14 cellular contexts compared by ENCODE assay signal in the genomic region with DNA sequence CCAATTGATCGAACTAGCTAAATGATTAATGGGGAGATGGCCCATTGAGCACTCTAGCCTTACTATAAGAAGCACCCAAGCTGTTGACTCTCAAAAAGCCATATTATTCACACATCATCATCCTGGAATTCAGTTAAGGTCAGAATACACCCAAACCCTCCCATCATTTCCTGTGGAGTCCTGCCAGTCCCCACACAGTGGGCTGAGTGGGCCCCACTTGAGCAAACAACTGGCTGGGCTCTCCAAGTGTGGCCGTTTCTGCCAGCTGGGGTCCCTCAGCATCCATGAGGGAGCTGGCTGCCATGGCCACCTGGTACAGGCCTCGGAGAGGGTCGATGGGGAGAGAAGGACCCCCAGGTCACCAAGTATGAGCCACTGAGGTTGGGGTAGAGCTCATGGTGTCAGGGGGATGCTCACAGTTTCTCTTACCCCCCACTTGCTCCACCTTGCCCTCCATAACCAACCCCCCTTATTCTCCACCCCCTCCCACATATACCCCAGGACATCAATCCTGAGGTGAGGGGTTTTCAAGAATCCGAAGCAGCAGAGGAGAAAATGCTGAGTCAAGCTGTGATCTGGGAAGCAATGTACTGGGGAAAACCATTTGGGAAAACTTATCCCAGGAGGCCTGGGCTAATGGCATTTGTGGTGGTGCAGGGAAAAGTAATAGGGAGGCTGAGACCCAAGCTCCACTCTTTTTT.
A peak's percentile ranks its signal among the peaks of the same experiment; 100 is the strongest.
DNase-seq lines count a peak whose midpoint lies in the region; ATAC-seq and TF ChIP-seq lines count a peak whose summit lies in the region.
"Had no signal": no experiment of that assay in that cellular context is flagged by ENCODE, and none has a peak within 500 bp of the region (broad histone marks: within the 10 kb centered on the region; RNA-seq: fewer than 3 reads in every experiment).

No MANE protein-coding gene starts in this region.

- intact Hi-C loops in A673 (cut with micrococcal nuclease; ENCODE audit: unreplicated experiment) = no loop called here
- intact Hi-C loops in gastrocnemius medialis (cut with DNase I; ENCODE audit: low total_unique reads) = no loop called here

- ATAC-seq in gastrocnemius medialis = no peak
- ATAC-seq: psoas muscle had no signal

- BruUV-seq in A673 (replicated peaks; lab: Mats Ljungman, UMichigan) = no TSS peak

- in situ Hi-C loops in brain microvascular endothelial cell (cut with HindIII; ENCODE audit: low pct_ligation_motif_present, low sequenced_read_pairs) = no loop called here
- in situ Hi-C loops in gastrocnemius medialis (cut with MboI; ENCODE audit: low sequenced_read_pairs in 4 of 4) = no loop called here

- POLR2A ChIA-PET in A673 (lab: Charles Lee; ENCODE audit: low non-redundant PET) = interaction anchor here (0.6 kb wide), 1 partner anchor 994 kb away, joined by 3 read pairs; no protein-coding TSS in a partner anchor

- H3K4me3 ChIP-seq in A673 (ENCODE audit: low read depth, low read length, poor library complexity, severe bottlenecking) (no peak overlapping the region), brain microvascular endothelial cell (ENCODE audit: low read depth, low read length) (no peak overlapping the region), gastrocnemius medialis (no peak overlapping the region)
- H3K4me3 ChIP-seq: psoas muscle, testis had no signal

- TF ChIP-seq CTCF in A673 (conservative IDR thresholded peaks at IDR 0.05; ENCODE audit: low read depth, low read length) (no peak), brain microvascular endothelial cell (IDR thresholded peaks at IDR 0.05; ENCODE audit: low read depth, low read length, missing control alignments) (no peak), gastrocnemius medialis (IDR thresholded peaks at IDR 0.05 in 4 of 5, conservative IDR thresholded peaks at IDR 0.05 in 1 of 5) (no peak)

- H3K36me3 ChIP-seq in A673 (ENCODE audit: insufficient read depth, low read length, poor library complexity, severe bottlenecking) (no peaks in the 10 kb centered on the region), brain microvascular endothelial cell (replicated peaks) (no peaks in the 10 kb centered on the region), gastrocnemius medialis (no peaks in the 10 kb centered on the region)
- H3K36me3 ChIP-seq: BE2C had no signal

- DNase-seq in A673 (ENCODE audit: low spot score) (peak; percentile 41), HK-2 (ENCODE audit: unreplicated experiment) (peak; percentile 45), brain microvascular endothelial cell (peak; percentile 65), kidney tubule cell (ENCODE audit: low spot score) (peak; percentile 81), NCI-H510A (lab: John Stamatoyannopoulos, UW) (no peak), epidermal melanocyte (ENCODE audit: insufficient read length, low spot score) (no peak), NAMALWA (ENCODE audit: low spot score) (no peak), gastrocnemius medialis (no peak)
- DNase-seq: activated CD8-positive, alpha-beta memory T cell treated with anti-CD3 and anti-CD28 coated beads, Interleukin-2, amount 50 U/mL, for 48 hours; BE2C; GF-D8; OCI-M1; psoas muscle; testis had no signal

- no peak overlapping the region for H3K27ac ChIP-seq in A673 (ENCODE audit: low read depth, low read length, poor library complexity, severe bottlenecking)
- H3K27ac ChIP-seq in brain microvascular endothelial cell = peak overlapping the region; percentile 16
- no peak overlapping the region for H3K27ac ChIP-seq in gastrocnemius medialis
- H3K27ac ChIP-seq: psoas muscle, testis had no signal

- TF ChIP-seq POLR2A in gastrocnemius medialis (IDR thresholded peaks at IDR 0.05) = no peak

- H3K9me3 ChIP-seq in A673 (ENCODE audit: low read depth, low read length, poor library complexity, severe bottlenecking) (no peaks in the 10 kb centered on the region), gastrocnemius medialis (no peaks in the 10 kb centered on the region)
- H3K9me3 ChIP-seq: BE2C, psoas muscle, testis had no signal

- CTCF ChIA-PET in A673 (lab: Charles Lee) = interaction anchor here (0.8 kb wide), 1 partner anchor 20 kb away, joined by 3 read pairs; no protein-coding TSS in a partner anchor

- H3K27me3 ChIP-seq in A673 (replicated peaks; ENCODE audit: insufficient read depth, low read depth, low read length, poor library complexity) (no peaks in the 10 kb centered on the region), brain microvascular endothelial cell (replicated peaks) (no peaks in the 10 kb centered on the region), gastrocnemius medialis (no peaks in the 10 kb centered on the region)
- H3K27me3 ChIP-seq: BE2C, testis had no signal

- H3K4me1 ChIP-seq in A673 (ENCODE audit: insufficient read depth, low read length, poor library complexity, severe bottlenecking) (peaks cover 30% of the 10 kb centered on the region), gastrocnemius medialis (peaks cover 6 to 10% of the 10 kb centered on the region in 2 donors)

Comparison
In these comparisons a context has a peak if more than half of its experiments do, and no peak if none do; other contexts are left out.
1. DNase-seq: peak in A673 (single experiment), HK-2 (single experiment), brain microvascular endothelial cell (single experiment) and kidney tubule cell (single experiment); none in NCI-H510A (single experiment), epidermal melanocyte (single experiment), NAMALWA (single experiment) and gastrocnemius medialis (0 of 2).